ENCODE assay signal across 1 cellular context in genomic region chr16:71402674-71403073, GRCh38.
TF ChIP-seq lines count a peak whose summit lies in the region.

No MANE protein-coding gene starts in this region.

TF ChIP-seq in GM23338, 12 proteins besides CTCF, POLR2A, EP300 and RAD21 (continued from another document):
- no peak for TF ChIP-seq ZNF462 (CRISPR knock-in tag; IDR thresholded peaks at IDR 0.05)
- TF ChIP-seq NANOG (IDR thresholded peaks at IDR 0.05; ENCODE audit: borderline replicate concordance) = no peak
- no peak for TF ChIP-seq JUNB (IDR thresholded peaks at IDR 0.05; ENCODE audit: unreplicated experiment)
- TF ChIP-seq POLR2AphosphoS5 (IDR thresholded peaks at IDR 0.05; ENCODE audit: low read depth) = no peak
- TF ChIP-seq EZH2phosphoT487 (IDR thresholded peaks at IDR 0.05; ENCODE audit: unreplicated experiment) = no peak
